Comparison of ENCODE assay signal across 1 cellular context in the genomic region with DNA sequence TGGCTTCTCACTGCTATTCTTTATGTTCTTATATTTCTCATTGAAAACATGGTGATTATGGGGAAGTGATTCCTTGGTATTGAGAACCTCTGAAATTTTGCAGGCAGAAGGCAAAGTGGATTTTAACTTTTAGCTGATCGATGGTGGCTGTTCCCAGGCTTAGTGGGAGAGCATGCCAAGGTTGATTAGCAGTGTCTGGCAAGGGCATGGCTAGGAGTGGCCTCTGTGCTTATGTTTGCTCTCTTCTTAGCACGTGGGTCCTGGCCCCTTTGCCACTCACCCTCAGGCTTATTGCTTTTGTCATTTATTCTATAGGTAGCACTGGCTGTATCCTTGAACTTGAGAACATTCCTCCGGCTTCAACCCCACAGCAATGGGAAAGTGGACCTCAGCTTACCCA.
TF ChIP-seq lines count a peak whose summit lies in the region.

No MANE protein-coding gene starts in this region.

TF ChIP-seq in HepG2, 621 proteins besides CTCF, POLR2A, EP300 and RAD21:
- no peak for TF ChIP-seq NBN (conservative IDR thresholded peaks at IDR 0.05)
- TF ChIP-seq MTA3 (CRISPR knock-in tag; IDR thresholded peaks at IDR 0.05), result no peak
- no peak for TF ChIP-seq ZXDC (CRISPR knock-in tag; IDR thresholded peaks at IDR 0.05)
- TF ChIP-seq GATA4 (IDR thresholded peaks at IDR 0.05; ENCODE audit: borderline replicate concordance, low read depth), result no peak
- TF ChIP-seq, protein P1, sequence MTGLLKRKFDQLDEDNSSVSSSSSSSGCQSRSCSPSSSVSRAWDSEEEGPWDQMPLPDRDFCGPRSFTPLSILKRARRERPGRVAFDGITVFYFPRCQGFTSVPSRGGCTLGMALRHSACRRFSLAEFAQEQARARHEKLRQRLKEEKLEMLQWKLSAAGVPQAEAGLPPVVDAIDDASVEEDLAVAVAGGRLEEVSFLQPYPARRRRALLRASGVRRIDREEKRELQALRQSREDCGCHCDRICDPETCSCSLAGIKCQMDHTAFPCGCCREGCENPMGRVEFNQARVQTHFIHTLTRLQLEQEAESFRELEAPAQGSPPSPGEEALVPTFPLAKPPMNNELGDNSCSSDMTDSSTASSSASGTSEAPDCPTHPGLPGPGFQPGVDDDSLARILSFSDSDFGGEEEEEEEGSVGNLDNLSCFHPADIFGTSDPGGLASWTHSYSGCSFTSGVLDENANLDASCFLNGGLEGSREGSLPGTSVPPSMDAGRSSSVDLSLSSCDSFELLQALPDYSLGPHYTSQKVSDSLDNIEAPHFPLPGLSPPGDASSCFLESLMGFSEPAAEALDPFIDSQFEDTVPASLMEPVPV (CRISPR knock-in tag; IDR thresholded peaks at IDR 0.05), result no peak
- no peak for TF ChIP-seq ZNF530 (CRISPR knock-in tag; IDR thresholded peaks at IDR 0.05; ENCODE audit: low read depth)
- no peak for TF ChIP-seq AFF4 (CRISPR knock-in tag; IDR thresholded peaks at IDR 0.05)
- no peak for TF ChIP-seq YY1 (IDR thresholded peaks at IDR 0.05; ENCODE audit: insufficient read depth, insufficient replicate concordance, low read depth, low read length)
- no peak for TF ChIP-seq ZNF878 (CRISPR knock-in tag; IDR thresholded peaks at IDR 0.05)
- TF ChIP-seq IKZF1 (IDR thresholded peaks at IDR 0.05), result no peak
- no peak for TF ChIP-seq MXD1 (CRISPR knock-in tag; IDR thresholded peaks at IDR 0.05)
